ENCODE assay signal across 1 cellular context in the genomic region with DNA sequence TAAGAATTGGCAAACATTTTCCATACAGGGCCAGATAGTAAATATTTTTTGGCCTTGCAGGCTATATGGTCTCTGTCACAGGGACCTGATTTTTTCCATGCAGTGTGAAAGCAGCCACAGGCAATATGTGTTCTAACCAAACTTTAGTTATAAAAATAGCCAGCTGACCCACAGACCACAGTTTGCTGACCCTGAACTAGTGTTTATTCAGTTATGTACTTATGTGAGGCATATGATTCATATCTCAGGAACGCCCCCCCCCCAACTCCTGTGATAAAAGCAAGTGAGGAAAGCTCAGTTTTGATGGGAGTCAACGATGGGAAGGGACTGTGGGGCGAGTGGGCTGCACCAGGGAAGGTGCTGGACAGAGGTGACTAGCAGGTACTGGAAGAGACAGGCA.
TF ChIP-seq lines count a peak whose summit lies in the region.

No MANE protein-coding gene starts in this region.

TF ChIP-seq in WTC11, 78 proteins besides CTCF, POLR2A, EP300 and RAD21 (continued from another document):
- no peak for TF ChIP-seq PRDM15 (CRISPR knock-in tag; IDR thresholded peaks at IDR 0.05)
- no peak for TF ChIP-seq HMGA2 (CRISPR knock-in tag; IDR thresholded peaks at IDR 0.05)
- no peak for TF ChIP-seq GTF2I (CRISPR knock-in tag; conservative IDR thresholded peaks at IDR 0.05)
- no peak for TF ChIP-seq ATF2 (CRISPR knock-in tag; IDR thresholded peaks at IDR 0.05; ENCODE audit: borderline replicate concordance, low read depth)
- TF ChIP-seq, protein P1, sequence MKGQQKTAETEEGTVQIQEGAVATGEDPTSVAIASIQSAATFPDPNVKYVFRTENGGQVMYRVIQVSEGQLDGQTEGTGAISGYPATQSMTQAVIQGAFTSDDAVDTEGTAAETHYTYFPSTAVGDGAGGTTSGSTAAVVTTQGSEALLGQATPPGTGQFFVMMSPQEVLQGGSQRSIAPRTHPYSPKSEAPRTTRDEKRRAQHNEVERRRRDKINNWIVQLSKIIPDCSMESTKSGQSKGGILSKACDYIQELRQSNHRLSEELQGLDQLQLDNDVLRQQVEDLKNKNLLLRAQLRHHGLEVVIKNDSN (CRISPR knock-in tag; IDR thresholded peaks at IDR 0.05): no peak
- TF ChIP-seq, protein P2, sequence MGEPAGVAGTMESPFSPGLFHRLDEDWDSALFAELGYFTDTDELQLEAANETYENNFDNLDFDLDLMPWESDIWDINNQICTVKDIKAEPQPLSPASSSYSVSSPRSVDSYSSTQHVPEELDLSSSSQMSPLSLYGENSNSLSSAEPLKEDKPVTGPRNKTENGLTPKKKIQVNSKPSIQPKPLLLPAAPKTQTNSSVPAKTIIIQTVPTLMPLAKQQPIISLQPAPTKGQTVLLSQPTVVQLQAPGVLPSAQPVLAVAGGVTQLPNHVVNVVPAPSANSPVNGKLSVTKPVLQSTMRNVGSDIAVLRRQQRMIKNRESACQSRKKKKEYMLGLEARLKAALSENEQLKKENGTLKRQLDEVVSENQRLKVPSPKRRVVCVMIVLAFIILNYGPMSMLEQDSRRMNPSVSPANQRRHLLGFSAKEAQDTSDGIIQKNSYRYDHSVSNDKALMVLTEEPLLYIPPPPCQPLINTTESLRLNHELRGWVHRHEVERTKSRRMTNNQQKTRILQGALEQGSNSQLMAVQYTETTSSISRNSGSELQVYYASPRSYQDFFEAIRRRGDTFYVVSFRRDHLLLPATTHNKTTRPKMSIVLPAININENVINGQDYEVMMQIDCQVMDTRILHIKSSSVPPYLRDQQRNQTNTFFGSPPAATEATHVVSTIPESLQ (CRISPR knock-in tag; IDR thresholded peaks at IDR 0.05): no peak
- TF ChIP-seq ZNF317 (CRISPR knock-in tag; IDR thresholded peaks at IDR 0.05; ENCODE audit: borderline replicate concordance, low read depth): no peak
- TF ChIP-seq, protein P3, sequence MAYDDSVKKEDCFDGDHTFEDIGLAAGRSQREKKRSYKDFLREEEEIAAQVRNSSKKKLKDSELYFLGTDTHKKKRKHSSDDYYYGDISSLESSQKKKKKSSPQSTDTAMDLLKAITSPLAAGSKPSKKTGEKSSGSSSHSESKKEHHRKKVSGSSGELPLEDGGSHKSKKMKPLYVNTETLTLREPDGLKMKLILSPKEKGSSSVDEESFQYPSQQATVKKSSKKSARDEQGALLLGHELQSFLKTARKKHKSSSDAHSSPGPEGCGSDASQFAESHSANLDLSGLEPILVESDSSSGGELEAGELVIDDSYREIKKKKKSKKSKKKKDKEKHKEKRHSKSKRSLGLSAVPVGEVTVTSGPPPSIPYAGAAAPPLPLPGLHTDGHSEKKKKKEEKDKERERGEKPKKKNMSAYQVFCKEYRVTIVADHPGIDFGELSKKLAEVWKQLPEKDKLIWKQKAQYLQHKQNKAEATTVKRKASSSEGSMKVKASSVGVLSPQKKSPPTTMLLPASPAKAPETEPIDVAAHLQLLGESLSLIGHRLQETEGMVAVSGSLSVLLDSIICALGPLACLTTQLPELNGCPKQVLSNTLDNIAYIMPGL (CRISPR knock-in tag; IDR thresholded peaks at IDR 0.05): no peak
- TF ChIP-seq SOX15 (CRISPR knock-in tag; IDR thresholded peaks at IDR 0.05): no peak
- TF ChIP-seq OVOL2 (CRISPR knock-in tag; IDR thresholded peaks at IDR 0.05; ENCODE audit: borderline replicate concordance): no peak
- no peak for TF ChIP-seq ESRRA (CRISPR knock-in tag; IDR thresholded peaks at IDR 0.05; ENCODE audit: borderline replicate concordance)
- TF ChIP-seq SP1 (CRISPR knock-in tag; conservative IDR thresholded peaks at IDR 0.05): no peak
- TF ChIP-seq, protein P4, sequence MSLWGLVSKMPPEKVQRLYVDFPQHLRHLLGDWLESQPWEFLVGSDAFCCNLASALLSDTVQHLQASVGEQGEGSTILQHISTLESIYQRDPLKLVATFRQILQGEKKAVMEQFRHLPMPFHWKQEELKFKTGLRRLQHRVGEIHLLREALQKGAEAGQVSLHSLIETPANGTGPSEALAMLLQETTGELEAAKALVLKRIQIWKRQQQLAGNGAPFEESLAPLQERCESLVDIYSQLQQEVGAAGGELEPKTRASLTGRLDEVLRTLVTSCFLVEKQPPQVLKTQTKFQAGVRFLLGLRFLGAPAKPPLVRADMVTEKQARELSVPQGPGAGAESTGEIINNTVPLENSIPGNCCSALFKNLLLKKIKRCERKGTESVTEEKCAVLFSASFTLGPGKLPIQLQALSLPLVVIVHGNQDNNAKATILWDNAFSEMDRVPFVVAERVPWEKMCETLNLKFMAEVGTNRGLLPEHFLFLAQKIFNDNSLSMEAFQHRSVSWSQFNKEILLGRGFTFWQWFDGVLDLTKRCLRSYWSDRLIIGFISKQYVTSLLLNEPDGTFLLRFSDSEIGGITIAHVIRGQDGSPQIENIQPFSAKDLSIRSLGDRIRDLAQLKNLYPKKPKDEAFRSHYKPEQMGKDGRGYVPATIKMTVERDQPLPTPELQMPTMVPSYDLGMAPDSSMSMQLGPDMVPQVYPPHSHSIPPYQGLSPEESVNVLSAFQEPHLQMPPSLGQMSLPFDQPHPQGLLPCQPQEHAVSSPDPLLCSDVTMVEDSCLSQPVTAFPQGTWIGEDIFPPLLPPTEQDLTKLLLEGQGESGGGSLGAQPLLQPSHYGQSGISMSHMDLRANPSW (CRISPR knock-in tag; conservative IDR thresholded peaks at IDR 0.05; ENCODE audit: low read depth): no peak
- TF ChIP-seq NFATC4 (CRISPR knock-in tag; IDR thresholded peaks at IDR 0.05): no peak
